Comparison of ENCODE assay signal across 1 cellular context in the genomic region with DNA sequence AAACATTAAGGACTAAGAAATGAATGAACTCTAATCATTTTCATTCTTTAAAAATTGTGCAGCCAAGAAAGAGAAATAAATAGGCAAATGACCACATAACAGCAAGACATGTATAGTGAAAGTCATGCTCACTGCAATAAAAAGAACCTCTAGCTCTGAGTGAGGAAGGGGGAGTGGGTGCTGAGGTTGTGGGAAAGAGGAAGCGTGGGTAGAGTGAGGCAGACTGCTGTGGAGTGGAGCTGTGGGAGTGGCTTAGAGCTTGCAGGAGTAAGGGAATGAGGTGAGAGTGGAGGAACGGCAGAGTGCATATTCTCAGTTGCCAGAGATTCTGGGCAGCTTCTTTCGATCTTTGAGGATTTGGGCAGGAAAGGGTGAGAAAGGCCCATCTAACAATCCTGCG.
TF ChIP-seq lines count a peak whose summit lies in the region.

No MANE protein-coding gene starts in this region.

TF ChIP-seq in IMR-90, 13 proteins besides CTCF, POLR2A, EP300 and RAD21 (continued from another document):
- TF ChIP-seq, protein P1, sequence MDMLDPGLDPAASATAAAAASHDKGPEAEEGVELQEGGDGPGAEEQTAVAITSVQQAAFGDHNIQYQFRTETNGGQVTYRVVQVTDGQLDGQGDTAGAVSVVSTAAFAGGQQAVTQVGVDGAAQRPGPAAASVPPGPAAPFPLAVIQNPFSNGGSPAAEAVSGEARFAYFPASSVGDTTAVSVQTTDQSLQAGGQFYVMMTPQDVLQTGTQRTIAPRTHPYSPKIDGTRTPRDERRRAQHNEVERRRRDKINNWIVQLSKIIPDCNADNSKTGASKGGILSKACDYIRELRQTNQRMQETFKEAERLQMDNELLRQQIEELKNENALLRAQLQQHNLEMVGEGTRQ (IDR thresholded peaks at IDR 0.05; ENCODE audit: low read depth, low read length), result no peak
- TF ChIP-seq FOS (IDR thresholded peaks at IDR 0.05; ENCODE audit: low read depth, low read length), result no peak
- no peak for TF ChIP-seq CHD1 (IDR thresholded peaks at IDR 0.05; ENCODE audit: low read depth, low read length)
- TF ChIP-seq CEBPB (IDR thresholded peaks at IDR 0.05; ENCODE audit: low read depth, low read length), result no peak
- no peak for TF ChIP-seq MXI1 (IDR thresholded peaks at IDR 0.05; ENCODE audit: borderline replicate concordance, low read depth, low read length)
- no peak for TF ChIP-seq RCOR1 (IDR thresholded peaks at IDR 0.05; ENCODE audit: insufficient replicate concordance, low read length)
- no peak for TF ChIP-seq NFE2L2 (IDR thresholded peaks at IDR 0.05; ENCODE audit: low read depth, low read length)
- no peak for TF ChIP-seq MAZ (IDR thresholded peaks at IDR 0.05; ENCODE audit: borderline replicate concordance, low read depth, low read length)
- TF ChIP-seq RFX5 (IDR thresholded peaks at IDR 0.05; ENCODE audit: low read depth, low read length), result no peak
- TF ChIP-seq BHLHE40 (IDR thresholded peaks at IDR 0.05; ENCODE audit: low read depth, low read length), result no peak
- no peak for TF ChIP-seq SMC3 (IDR thresholded peaks at IDR 0.05; ENCODE audit: low read depth, low read length)
